3 cellular contexts compared by ENCODE assay signal in the genomic region with DNA sequence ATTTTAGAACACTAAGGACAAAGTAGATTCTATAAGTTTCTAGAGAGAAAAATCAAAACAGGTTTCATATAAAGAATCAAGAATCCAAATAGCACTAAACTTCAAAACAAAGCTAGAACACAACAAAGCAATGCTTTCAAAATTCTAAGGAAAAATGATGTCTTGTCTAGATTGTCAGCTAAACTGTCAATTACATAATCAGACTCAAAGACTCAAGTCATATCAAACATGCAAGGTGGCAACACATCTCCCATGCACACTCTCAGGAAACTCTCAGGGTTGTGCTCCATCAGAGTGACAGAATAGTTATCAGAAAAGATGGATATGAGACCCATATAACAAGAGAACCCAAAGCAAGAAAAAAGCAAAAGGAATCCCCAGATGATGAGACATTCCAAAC.
TF ChIP-seq lines count a peak whose summit lies in the region.

No MANE protein-coding gene starts in this region.

TF ChIP-seq in HepG2, 621 proteins besides CTCF, POLR2A, EP300 and RAD21 (continues in another document):
- TF ChIP-seq LBX2 (CRISPR knock-in tag; IDR thresholded peaks at IDR 0.05; ENCODE audit: borderline replicate concordance) (no peak), ZNF567 (CRISPR knock-in tag; IDR thresholded peaks at IDR 0.05; ENCODE audit: borderline replicate concordance) (no peak), SKIL (CRISPR knock-in tag; IDR thresholded peaks at IDR 0.05; ENCODE audit: borderline replicate concordance) (no peak), ZBED4 (CRISPR knock-in tag; IDR thresholded peaks at IDR 0.05; ENCODE audit: borderline replicate concordance) (no peak), POLR2AphosphoS2 (IDR thresholded peaks at IDR 0.05; ENCODE audit: low read depth, low read length) (no peak)

TF ChIP-seq in GM12878, 131 proteins besides CTCF, POLR2A, EP300 and RAD21:
- no peak for TF ChIP-seq IKZF1 (conservative IDR thresholded peaks at IDR 0.05)
- TF ChIP-seq ZNF384 (IDR thresholded peaks at IDR 0.05; ENCODE audit: borderline replicate concordance, low read depth, low read length), result no peak
- no peak for TF ChIP-seq SRF (IDR thresholded peaks at IDR 0.05; ENCODE audit: low read depth in 2 of 2, low read length in 2 of 2)
- TF ChIP-seq CBFB (IDR thresholded peaks at IDR 0.05; ENCODE audit: low read depth), result no peak
- TF ChIP-seq PML (IDR thresholded peaks at IDR 0.05; ENCODE audit: low read length), result no peak
- TF ChIP-seq YBX1 (IDR thresholded peaks at IDR 0.05), result no peak
- no peak for TF ChIP-seq GATAD2B (conservative IDR thresholded peaks at IDR 0.05; ENCODE audit: low read depth)
- no peak for TF ChIP-seq KAT2A (conservative IDR thresholded peaks at IDR 0.05; ENCODE audit: control insufficient read depth, low read depth, low read length)
- TF ChIP-seq SKIL (IDR thresholded peaks at IDR 0.05; ENCODE audit: low read depth, poor library complexity, severe bottlenecking), result no peak
- TF ChIP-seq STAT3 (IDR thresholded peaks at IDR 0.05; ENCODE audit: low read depth, low read length), result no peak
- TF ChIP-seq ZBED1 (IDR thresholded peaks at IDR 0.05; ENCODE audit: borderline replicate concordance), result no peak
- no peak for TF ChIP-seq RCOR1 (conservative IDR thresholded peaks at IDR 0.05; ENCODE audit: low read depth, low read length)
- no peak for TF ChIP-seq SREBF1 (IDR thresholded peaks at IDR 0.05; ENCODE audit: low read length)
- TF ChIP-seq EZH2 (IDR thresholded peaks at IDR 0.05; ENCODE audit: borderline replicate concordance, control insufficient read depth, low read depth, low read length), result no peak
- TF ChIP-seq ZNF622 (IDR thresholded peaks at IDR 0.05), result no peak
- no peak for TF ChIP-seq EGR1 (IDR thresholded peaks at IDR 0.05; ENCODE audit: borderline replicate concordance in 1 of 2, low read depth in 2 of 2, low read length in 2 of 2)
- no peak for TF ChIP-seq MYB (IDR thresholded peaks at IDR 0.05; ENCODE audit: borderline replicate concordance, low read depth, low read length)
- no peak for TF ChIP-seq BHLHE40 (IDR thresholded peaks at IDR 0.05; ENCODE audit: borderline replicate concordance in 1 of 2, low read depth in 2 of 2, low read length in 1 of 2)
- no peak for TF ChIP-seq POU2F2 (IDR thresholded peaks at IDR 0.05; ENCODE audit: borderline replicate concordance, low read depth, low read length)
- TF ChIP-seq TCF3 (IDR thresholded peaks at IDR 0.05; ENCODE audit: borderline replicate concordance, insufficient read depth, low read depth, low read length), result no peak
TF ChIP-seq in GM12878: peak in this region for 0.

TF ChIP-seq in neural cell, 6 proteins besides CTCF, POLR2A, EP300 and RAD21:
- TF ChIP-seq POLR2AphosphoS5 (IDR thresholded peaks at IDR 0.05) (peak; percentile 79), SMC3 (conservative IDR thresholded peaks at IDR 0.05; ENCODE audit: poor library complexity) (no peak)
